In genomic region chr9:99224445-99224844, GRCh38 we compare ENCODE assay signal across 14 cellular contexts. TPM values are rescaled to one million over a fixed set of nuclear protein-coding genes. Genes with fewer than 3 reads are reported as not detected.
DNase-seq lines count a peak whose midpoint lies in the region; ATAC-seq and TF ChIP-seq lines count a peak whose summit lies in the region.
"Had no signal": no experiment of that assay in that cellular context is flagged by ENCODE, and none has a peak within 500 bp of the region (broad histone marks: within the 10 kb centered on the region; RNA-seq: fewer than 3 reads in every experiment).

No MANE protein-coding gene starts in this region.

- CTCF ChIA-PET in MCF 10A (lab: Yijun Ruan, JAX) (interaction anchor here (0.6 to 4.9 kb wide), 4 partner anchors 8 to 286 kb away, joined by 3 to 22 read pairs (median 4); no protein-coding TSS in a partner anchor), mammary epithelial cell (lab: Charles Lee; ENCODE audit: low non-redundant PET) (no interaction called here)

- ATAC-seq in memory B cell (ENCODE audit: low read depth) (no peak), gastroesophageal sphincter (no peak), GM18520 (IDR thresholded peaks at IDR 0.05; ENCODE audit: unreplicated experiment) (no peak)
- ATAC-seq in stimulated activated naive B cell treated with anti-CD40 and anti-IgM and Interleukin-4, amounts not matched to agents 10 μg/mL and 1 μg/mL and 100 μg/mL, for 72 hours (replicated peaks): no peak
- ATAC-seq: WTC11 had no signal

- H3K79me2 ChIP-seq in mammary epithelial cell (ENCODE audit: insufficient read depth, low read length) (peaks cover 90% of the 10 kb centered on the region), OCI-LY3 (ENCODE audit: low read length) (peaks cover 99% of the 10 kb centered on the region)

- H3K4me3 Mint-ChIP-seq in MCF 10A (ENCODE audit: unreplicated experiment) (peak overlapping the region; percentile 98), memory B cell (no peak overlapping the region)
- peak overlapping the region; percentile 89 to 99 for H3K4me3 Mint-ChIP-seq in stimulated activated naive B cell treated with anti-CD40 and anti-IgM and Interleukin-4, amounts not matched to agents 10 μg/mL and 1 μg/mL and 100 μg/mL, for 72 hours

- H3K36me3 ChIP-seq in mammary epithelial cell (ENCODE audit: insufficient read depth, low read length) (peaks cover 20% of the 10 kb centered on the region), OCI-LY3 (replicated peaks; ENCODE audit: low read depth, low read length) (peaks cover 67% of the 10 kb centered on the region), gastroesophageal sphincter (peaks cover 0 to 37% of the 10 kb centered on the region in 2 donors)

- H3K9me3 ChIP-seq in mammary epithelial cell (replicated peaks; ENCODE audit: insufficient read depth, low read length): no peaks in the 10 kb centered on the region
- no peaks in the 10 kb centered on the region for H3K9me3 ChIP-seq in OCI-LY3 (ENCODE audit: insufficient read depth, low read length)
- H3K9me3 ChIP-seq in gastroesophageal sphincter: no peaks in the 10 kb centered on the region
- H3K9me3 ChIP-seq: upper lobe of left lung had no signal

- H2AFZ ChIP-seq in mammary epithelial cell (ENCODE audit: low read depth, low read length) (no peak overlapping the region), OCI-LY3 (ENCODE audit: low read depth, low read length) (no peak overlapping the region)

- in situ Hi-C loops in mammary epithelial cell (cut with MboI; ENCODE audit: low sequenced_read_pairs in 2 of 2): no loop called here

- dilution Hi-C loops in mammary epithelial cell (cut with HindIII; ENCODE audit: low sequenced_read_pairs): no loop called here

- no TSS peak for BruUV-seq in MCF 10A (replicated peaks; lab: Mats Ljungman, UMichigan)
- BruUV-seq in mammary epithelial cell (replicated peaks; lab: Mats Ljungman, UMichigan): no TSS peak

- no peak overlapping the region for H3K27ac ChIP-seq in mammary epithelial cell (ENCODE audit: insufficient read depth, low read depth, low read length)
- H3K27ac ChIP-seq in OCI-LY3 (ENCODE audit: low read length): peak overlapping the region; percentile 89
- no peak overlapping the region for H3K27ac ChIP-seq in gastroesophageal sphincter
- H3K27ac ChIP-seq: SK-N-MC had no signal

- POLR2A ChIA-PET in MCF 10A (lab: Yijun Ruan, JAX): no interaction called here

- H4K20me1 ChIP-seq in mammary epithelial cell (ENCODE audit: insufficient read depth, low read length): no peaks in the 10 kb centered on the region
- peaks cover 40% of the 10 kb centered on the region for H4K20me1 ChIP-seq in OCI-LY3 (ENCODE audit: insufficient read depth, low read length)

- WGBS in mammary epithelial cell (ENCODE audit: low coverage, missing lambda C conversion rate): 97% methylated on average over 2 of the region's 2 CpGs
- 77 to 91% methylated on average over 2 of the region's 2 CpGs for WGBS in gastroesophageal sphincter (ENCODE audit: low coverage in 1 of 2), 2 donors

- H3K4me1 Mint-ChIP-seq in MCF 10A (ENCODE audit: insufficient read depth, unreplicated experiment): peaks cover 35% of the 10 kb centered on the region
- peaks cover 39% of the 10 kb centered on the region for H3K4me1 Mint-ChIP-seq in memory B cell
- peaks cover 37 to 68% of the 10 kb centered on the region in 2 donors for H3K4me1 Mint-ChIP-seq in stimulated activated naive B cell treated with anti-CD40 and anti-IgM and Interleukin-4, amounts not matched to agents 10 μg/mL and 1 μg/mL and 100 μg/mL, for 72 hours

- H3K36me3 Mint-ChIP-seq in MCF 10A (ENCODE audit: insufficient read depth, unreplicated experiment): peaks cover 67% of the 10 kb centered on the region
- H3K36me3 Mint-ChIP-seq in memory B cell: peaks cover 24% of the 10 kb centered on the region
- peaks cover 59 to 68% of the 10 kb centered on the region in 2 donors for H3K36me3 Mint-ChIP-seq in stimulated activated naive B cell treated with anti-CD40 and anti-IgM and Interleukin-4, amounts not matched to agents 10 μg/mL and 1 μg/mL and 100 μg/mL, for 72 hours

- DNase-seq in MCF 10A (ENCODE audit: unreplicated experiment) (no peak), mammary epithelial cell (no peak), memory B cell (ENCODE audit: low spot score in 2 of 2) (no peak), H4 (ENCODE audit: low spot score) (no peak)
- no peak for DNase-seq in stimulated activated naive B cell treated with anti-CD40 and anti-IgM and Interleukin-4, amounts not matched to agents 10 μg/mL and 1 μg/mL and 100 μg/mL, for 72 hours
- DNase-seq: dermis blood vessel endothelial cell, DMS79 treated with DMSO at 0.1 percent for 48 hours, posterior cingulate gyrus, upper lobe of left lung had no signal

- peak overlapping the region; percentile 100 for H3K27ac Mint-ChIP-seq in MCF 10A (ENCODE audit: low read depth, unreplicated experiment)
- H3K27ac Mint-ChIP-seq in memory B cell: peak overlapping the region; percentile 100
- H3K27ac Mint-ChIP-seq in stimulated activated naive B cell treated with anti-CD40 and anti-IgM and Interleukin-4, amounts not matched to agents 10 μg/mL and 1 μg/mL and 100 μg/mL, for 72 hours: peak overlapping the region; percentile 100

- H3K27me3 Mint-ChIP-seq in MCF 10A (ENCODE audit: insufficient read depth, unreplicated experiment) (no peaks in the 10 kb centered on the region), memory B cell (no peaks in the 10 kb centered on the region)
- H3K27me3 Mint-ChIP-seq in stimulated activated naive B cell treated with anti-CD40 and anti-IgM and Interleukin-4, amounts not matched to agents 10 μg/mL and 1 μg/mL and 100 μg/mL, for 72 hours: no peaks in the 10 kb centered on the region

- peaks cover 16% of the 10 kb centered on the region for H3K4me1 ChIP-seq in mammary epithelial cell (ENCODE audit: insufficient read depth, low read length)
- H3K4me1 ChIP-seq in OCI-LY3 (ENCODE audit: low read length): peaks cover 52% of the 10 kb centered on the region
- peaks cover 3 to 60% (median 40%) of the 10 kb centered on the region in 3 donors for H3K4me1 ChIP-seq in gastroesophageal sphincter

- H3K9me3 Mint-ChIP-seq in MCF 10A (ENCODE audit: unreplicated experiment) (no peaks in the 10 kb centered on the region), memory B cell (no peaks in the 10 kb centered on the region)
- H3K9me3 Mint-ChIP-seq in stimulated activated naive B cell treated with anti-CD40 and anti-IgM and Interleukin-4, amounts not matched to agents 10 μg/mL and 1 μg/mL and 100 μg/mL, for 72 hours: no peaks in the 10 kb centered on the region
- H3K9me3 Mint-ChIP-seq: WTC11 had no signal

- intact Hi-C loops in MCF 10A (cut with micrococcal nuclease) (no loop called here), mammary epithelial cell (cut with micrococcal nuclease) (no loop called here)

- no peak overlapping the region for H3K4me3 ChIP-seq in mammary epithelial cell (replicated peaks in 1 of 3; ENCODE audit: insufficient read depth in 1 of 3, low read depth in 2 of 3, low read length in 3 of 3)
- H3K4me3 ChIP-seq in OCI-LY3 (ENCODE audit: low read length): peak overlapping the region; percentile 92
- H3K4me3 ChIP-seq in gastroesophageal sphincter: no peak overlapping the region
- H3K4me3 ChIP-seq: SK-N-MC had no signal

- no peak for TF ChIP-seq CTCF in MCF 10A (IDR thresholded peaks at IDR 0.05; ENCODE audit: unreplicated experiment)
- TF ChIP-seq CTCF in mammary epithelial cell (conservative IDR thresholded peaks at IDR 0.05 in 1 of 2, IDR thresholded peaks at IDR 0.05 in 1 of 2; ENCODE audit: extremely low read depth in 1 of 2, insufficient read depth in 1 of 2, low read depth in 1 of 2, low read length in 2 of 2): no peak
- TF ChIP-seq CTCF in OCI-LY3 (IDR thresholded peaks at IDR 0.05; ENCODE audit: low read depth, low read length): no peak
- no peak for TF ChIP-seq CTCF in gastroesophageal sphincter (IDR thresholded peaks at IDR 0.05)

- H3K4me2 ChIP-seq in mammary epithelial cell (ENCODE audit: insufficient read depth, low read depth, low read length) (no peak overlapping the region), OCI-LY3 (ENCODE audit: low read length) (peak overlapping the region; percentile 99)

- no peak for TF ChIP-seq EP300 in gastroesophageal sphincter (IDR thresholded peaks at IDR 0.05)

- TF ChIP-seq POLR2A in gastroesophageal sphincter (IDR thresholded peaks at IDR 0.05): no peak

- no peak overlapping the region for H3K9ac ChIP-seq in mammary epithelial cell (ENCODE audit: insufficient read depth, low read length)
- H3K9ac ChIP-seq in OCI-LY3 (ENCODE audit: low read length): peak overlapping the region; percentile 92

- H3K27me3 ChIP-seq in mammary epithelial cell (ENCODE audit: insufficient read depth, low read length) (no peaks in the 10 kb centered on the region), OCI-LY3 (ENCODE audit: low read depth, low read length) (no peaks in the 10 kb centered on the region), gastroesophageal sphincter (no peaks in the 10 kb centered on the region)
- H3K27me3 ChIP-seq: upper lobe of left lung had no signal

RNA-seq across cellular contexts. Expression of gene SEC61B, which starts 2.4 kb away (rescaled TPM):
- total RNA-seq in MCF 10A (2022) (238 and 324 TPM in 2 replicates), mammary epithelial cell (100 to 1,000 TPM in 1 of 2 donors, 10 to 100 TPM in 1; 62.0 to 164 TPM), gastroesophageal sphincter (10 to 100 TPM; 62.5 to 84.0 (median 73.5) TPM)
- 197 TPM for polyA plus RNA-seq in mammary epithelial cell
- polyA minus RNA-seq in mammary epithelial cell: 91.6 TPM
- total RNA-seq in H4 (2014; rRNA removed; shearing (Covaris generic)): 196 and 227 TPM in 2 replicates

RNA-seq across cellular contexts. Expression of gene ALG2, which starts 2.7 kb away (rescaled TPM):
- total RNA-seq in MCF 10A (2022) (54.6 and 54.7 TPM in 2 replicates), mammary epithelial cell (10 to 100 TPM; 42.1 to 56.5 TPM), gastroesophageal sphincter (10 to 100 TPM; 21.9 to 32.3 (median 25.4) TPM)
- 39.1 TPM for polyA plus RNA-seq in mammary epithelial cell
- polyA minus RNA-seq in mammary epithelial cell: 41.3 TPM
- total RNA-seq in H4 (2014; rRNA removed; shearing (Covaris generic)): 39.9 and 56.6 TPM in 2 replicates
